18 cellular contexts compared by ENCODE assay signal in genomic region chr1:111842411-111842810, GRCh38.
"Had no signal": no experiment of that assay in that cellular context is flagged by ENCODE, and none has a peak within 500 bp of the region (broad histone marks: within the 10 kb centered on the region; RNA-seq: fewer than 3 reads in every experiment).

No MANE protein-coding gene starts in this region.

- H3K4me1 Mint-ChIP-seq: naive thymus-derived CD4-positive, alpha-beta T cell had no signal

- H3K36me3 Mint-ChIP-seq: naive thymus-derived CD4-positive, alpha-beta T cell; natural killer cell treated with Interleukin-12 subunit alpha and Interleukin-12 subunit beta and Interleukin-15 and Interleukin-18, amount 100 ng/mL, for 72 hours; stimulated activated naive B cell treated with anti-CD40 and anti-IgM and Interleukin-4, amounts not matched to agents 10 μg/mL and 1 μg/mL and 100 μg/mL, for 72 hours had no signal

- DNase-seq: islet precursor cell; left ventricle myocardium inferior; mesendoderm; mucosa of descending colon; naive thymus-derived CD4-positive, alpha-beta T cell; ovary; right lobe of liver; stimulated activated CD4-positive, alpha-beta T cell treated with anti-CD3 and anti-CD28 coated beads, Interleukin-1b, Interleukin-23, amount 100 ng/mL, for 48 hours; stimulated activated CD4-positive, alpha-beta T cell treated with anti-CD3 and anti-CD28 coated beads, Interleukin-2, amount 100 ng/mL, for 48 hours; stimulated activated CD4-positive, alpha-beta T cell treated with anti-CD3 and anti-CD28 coated beads, Interleukin-4, amount 100 ng/mL, for 4 hours; stimulated activated CD8-positive, alpha-beta memory T cell treated with anti-CD3 and anti-CD28 coated beads, Interleukin-4, amount 100 ng/mL, for 48 hours; stimulated activated naive B cell treated with anti-CD40 and anti-IgM and Interleukin-4, amounts not matched to agents 10 μg/mL and 1 μg/mL and 100 μg/mL, for 72 hours; stimulated activated naive CD8-positive, alpha-beta T cell treated with anti-CD3 and anti-CD28 coated beads, Interleukin-15, Interleukin-2, amounts not matched to agents 100 U/mL and 50 U/mL, for 24 hours; stomach; testis; thyroid gland; transverse colon had no signal

- H3K4me3 Mint-ChIP-seq: naive thymus-derived CD4-positive, alpha-beta T cell; natural killer cell treated with Interleukin-12 subunit alpha and Interleukin-12 subunit beta and Interleukin-15 and Interleukin-18, amount 100 ng/mL, for 72 hours; stimulated activated naive B cell treated with anti-CD40 and anti-IgM and Interleukin-4, amounts not matched to agents 10 μg/mL and 1 μg/mL and 100 μg/mL, for 72 hours had no signal

- H3K9me3 Mint-ChIP-seq: naive thymus-derived CD4-positive, alpha-beta T cell; natural killer cell treated with Interleukin-12 subunit alpha and Interleukin-12 subunit beta and Interleukin-15 and Interleukin-18, amount 100 ng/mL, for 72 hours; stimulated activated naive B cell treated with anti-CD40 and anti-IgM and Interleukin-4, amounts not matched to agents 10 μg/mL and 1 μg/mL and 100 μg/mL, for 72 hours had no signal

- ATAC-seq: mucosa of descending colon; naive thymus-derived CD4-positive, alpha-beta T cell; natural killer cell treated with Interleukin-12 subunit alpha and Interleukin-12 subunit beta and Interleukin-15 and Interleukin-18, amount 100 ng/mL, for 72 hours; stimulated activated naive B cell treated with anti-CD40 and anti-IgM and Interleukin-4, amounts not matched to agents 10 μg/mL and 1 μg/mL and 100 μg/mL, for 72 hours; stimulated activated naive CD8-positive, alpha-beta T cell treated with anti-CD3 and anti-CD28 coated beads, Interleukin-15, Interleukin-2, amounts not matched to agents 100 U/mL and 50 U/mL, for 24 hours had no signal
